In the genomic region with DNA sequence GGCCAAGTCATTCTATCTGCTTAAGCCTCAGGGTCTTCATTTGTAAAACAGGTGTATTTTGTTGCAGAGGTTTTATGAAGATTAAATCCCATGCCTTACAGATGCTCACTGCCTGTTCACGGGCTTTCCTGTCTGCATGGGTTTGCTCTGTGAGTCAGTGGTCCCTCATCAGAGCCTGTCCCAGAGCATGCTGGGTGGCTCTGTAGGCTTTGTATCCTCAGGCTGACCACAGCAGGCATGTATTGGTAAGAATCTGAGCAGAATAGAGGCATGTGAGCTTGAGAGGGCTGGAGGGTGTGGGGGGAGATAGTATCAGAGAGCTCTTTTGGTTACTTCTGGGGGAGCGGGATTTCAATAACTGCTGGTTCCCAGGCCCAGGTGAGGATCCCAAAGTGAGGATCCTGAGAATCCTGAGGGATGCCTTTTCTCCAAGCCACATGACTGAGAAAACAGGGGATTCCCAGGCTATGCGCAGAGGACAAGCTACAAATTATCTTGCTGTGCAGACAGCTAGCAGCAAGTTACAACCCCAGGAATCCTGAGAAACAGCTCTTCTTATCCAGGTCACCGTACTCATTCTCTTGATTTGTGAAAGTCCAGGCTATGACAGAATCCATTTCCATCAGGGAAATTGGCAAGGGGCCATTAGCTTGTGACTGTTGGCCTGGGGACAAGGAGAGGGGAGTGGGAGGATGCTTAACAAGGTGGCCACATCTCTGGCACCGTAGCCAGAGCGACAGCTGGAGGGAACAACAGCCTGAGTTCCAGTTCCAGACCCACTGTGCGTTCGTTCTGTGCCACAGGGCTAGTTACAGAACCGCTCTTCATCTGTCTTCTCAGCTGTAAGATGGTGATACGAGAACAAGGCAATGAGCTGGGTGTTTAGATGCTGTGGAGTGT, we compare ENCODE assay signal across 15 cellular contexts. TPM values are rescaled to one million over a fixed set of nuclear protein-coding genes. Genes with fewer than 3 reads are reported as not detected.
DNase-seq lines count a peak whose midpoint lies in the region; ATAC-seq lines count a peak whose summit lies in the region.
"Had no signal": no experiment of that assay in that cellular context is flagged by ENCODE, and none has a peak within 500 bp of the region (broad histone marks: within the 10 kb centered on the region; RNA-seq: fewer than 3 reads in every experiment).

No MANE protein-coding gene starts in this region.

- intact Hi-C loops in Right ventricle myocardium superior (cut with DNase I): no loop called here

- H3K4me3 Mint-ChIP-seq in stimulated activated effector memory CD8-positive, alpha-beta T cell treated with anti-CD3 and anti-CD28 coated beads, Interleukin-12 subunit alpha, Interleukin-12 subunit beta, amount 100 ng/mL, for 72 hours: no peak overlapping the region
- H3K4me3 Mint-ChIP-seq: activated naive CD8-positive, alpha-beta T cell treated with anti-CD3 and anti-CD28 coated beads, Interleukin-2, amount 10 ng/mL, durations not matched to agents 7 days and 5 days; mesothelial cell of epicardium had no signal

- H3K9me3 Mint-ChIP-seq in stimulated activated effector memory CD8-positive, alpha-beta T cell treated with anti-CD3 and anti-CD28 coated beads, Interleukin-12 subunit alpha, Interleukin-12 subunit beta, amount 100 ng/mL, for 72 hours: no peaks in the 10 kb centered on the region
- H3K9me3 Mint-ChIP-seq: activated naive CD8-positive, alpha-beta T cell treated with anti-CD3 and anti-CD28 coated beads, Interleukin-2, amount 10 ng/mL, durations not matched to agents 7 days and 5 days; mesothelial cell of epicardium had no signal

- H3K4me1 Mint-ChIP-seq in stimulated activated effector memory CD8-positive, alpha-beta T cell treated with anti-CD3 and anti-CD28 coated beads, Interleukin-12 subunit alpha, Interleukin-12 subunit beta, amount 100 ng/mL, for 72 hours: peaks cover 5% of the 10 kb centered on the region

- H3K27ac Mint-ChIP-seq in stimulated activated effector memory CD8-positive, alpha-beta T cell treated with anti-CD3 and anti-CD28 coated beads, Interleukin-12 subunit alpha, Interleukin-12 subunit beta, amount 100 ng/mL, for 72 hours: no peak overlapping the region
- H3K27ac Mint-ChIP-seq: activated naive CD8-positive, alpha-beta T cell treated with anti-CD3 and anti-CD28 coated beads, Interleukin-2, amount 10 ng/mL, durations not matched to agents 7 days and 5 days; mesothelial cell of epicardium had no signal

- peak; percentile 45 for ATAC-seq in Right ventricle myocardium superior (ENCODE audit: poor library complexity)
- peak; percentile 36 for ATAC-seq in stimulated activated effector memory CD8-positive, alpha-beta T cell treated with anti-CD3 and anti-CD28 coated beads, Interleukin-12 subunit alpha, Interleukin-12 subunit beta, amount 100 ng/mL, for 72 hours
- no peak for ATAC-seq in stimulated activated naive CD8-positive, alpha-beta T cell treated with anti-CD3 and anti-CD28 coated beads, Interleukin-15, Interleukin-2, amounts not matched to agents 100 U/mL and 50 U/mL, for 24 hours

- DNase-seq in NK-92 treated with Interleukin-12 subunit alpha and Interleukin-12 subunit beta, amount 100 ng/mL, for 24 hours (lab: John Stamatoyannopoulos, UW): peak; percentile 29
- DNase-seq in NK-92 (lab: John Stamatoyannopoulos, UW; ENCODE audit: unreplicated experiment) (no peak), RPMI7951 (ENCODE audit: low read depth) (peak; percentile 45), Right ventricle myocardium superior (no peak), superior temporal gyrus (ENCODE audit: extremely low spot score) (no peak), epidermal melanocyte (ENCODE audit: insufficient read length, low spot score) (no peak)
- no peak for DNase-seq in stimulated activated effector memory CD8-positive, alpha-beta T cell treated with anti-CD3 and anti-CD28 coated beads, Interleukin-12 subunit alpha, Interleukin-12 subunit beta, amount 100 ng/mL, for 72 hours (ENCODE audit: low spot score in 2 of 2)
- no peak for DNase-seq in stimulated activated naive CD8-positive, alpha-beta T cell treated with anti-CD3 and anti-CD28 coated beads, Interleukin-15, Interleukin-2, amounts not matched to agents 100 U/mL and 50 U/mL, for 24 hours
- DNase-seq: ACHN; activated naive CD8-positive, alpha-beta T cell treated with anti-CD3 and anti-CD28 coated beads, Interleukin-2, amount 10 ng/mL, durations not matched to agents 7 days and 5 days; DMS53; stimulated activated CD4-positive, alpha-beta T cell treated with anti-CD3 and anti-CD28 coated beads, Interleukin-15, amount 100 ng/mL, for 24 hours; T-helper 1 cell; trophoblast cell had no signal

- H3K36me3 Mint-ChIP-seq in stimulated activated effector memory CD8-positive, alpha-beta T cell treated with anti-CD3 and anti-CD28 coated beads, Interleukin-12 subunit alpha, Interleukin-12 subunit beta, amount 100 ng/mL, for 72 hours: no peaks in the 10 kb centered on the region
- H3K36me3 Mint-ChIP-seq: activated naive CD8-positive, alpha-beta T cell treated with anti-CD3 and anti-CD28 coated beads, Interleukin-2, amount 10 ng/mL, durations not matched to agents 7 days and 5 days had no signal

RNA-seq across cellular contexts. Expression of gene PLXNA1, which starts 45.1 kb away (rescaled TPM):
- 44.0 and 60.2 TPM in 2 replicates for total RNA-seq in RPMI7951 (2014; rRNA removed; shearing (Covaris generic))
- total RNA-seq in Right ventricle myocardium superior: 23.2 TPM

Comparison
In these comparisons a context has a peak if more than half of its experiments do, and no peak if none do; other contexts are left out.
1. DNase-seq: peak in NK-92 treated with Interleukin-12 subunit alpha and Interleukin-12 subunit beta, amount 100 ng/mL, for 24 hours (single experiment) and RPMI7951 (single experiment); none in NK-92 (single experiment), Right ventricle myocardium superior (single experiment), stimulated activated effector memory CD8-positive, alpha-beta T cell treated with anti-CD3 and anti-CD28 coated beads, Interleukin-12 subunit alpha, Interleukin-12 subunit beta, amount 100 ng/mL, for 72 hours (0 of 2), stimulated activated naive CD8-positive, alpha-beta T cell treated with anti-CD3 and anti-CD28 coated beads, Interleukin-15, Interleukin-2, amounts not matched to agents 100 U/mL and 50 U/mL, for 24 hours (single experiment), superior temporal gyrus (single experiment) and epidermal melanocyte (single experiment).